Comparison of ENCODE assay signal across 8 cellular contexts in the genomic region with DNA sequence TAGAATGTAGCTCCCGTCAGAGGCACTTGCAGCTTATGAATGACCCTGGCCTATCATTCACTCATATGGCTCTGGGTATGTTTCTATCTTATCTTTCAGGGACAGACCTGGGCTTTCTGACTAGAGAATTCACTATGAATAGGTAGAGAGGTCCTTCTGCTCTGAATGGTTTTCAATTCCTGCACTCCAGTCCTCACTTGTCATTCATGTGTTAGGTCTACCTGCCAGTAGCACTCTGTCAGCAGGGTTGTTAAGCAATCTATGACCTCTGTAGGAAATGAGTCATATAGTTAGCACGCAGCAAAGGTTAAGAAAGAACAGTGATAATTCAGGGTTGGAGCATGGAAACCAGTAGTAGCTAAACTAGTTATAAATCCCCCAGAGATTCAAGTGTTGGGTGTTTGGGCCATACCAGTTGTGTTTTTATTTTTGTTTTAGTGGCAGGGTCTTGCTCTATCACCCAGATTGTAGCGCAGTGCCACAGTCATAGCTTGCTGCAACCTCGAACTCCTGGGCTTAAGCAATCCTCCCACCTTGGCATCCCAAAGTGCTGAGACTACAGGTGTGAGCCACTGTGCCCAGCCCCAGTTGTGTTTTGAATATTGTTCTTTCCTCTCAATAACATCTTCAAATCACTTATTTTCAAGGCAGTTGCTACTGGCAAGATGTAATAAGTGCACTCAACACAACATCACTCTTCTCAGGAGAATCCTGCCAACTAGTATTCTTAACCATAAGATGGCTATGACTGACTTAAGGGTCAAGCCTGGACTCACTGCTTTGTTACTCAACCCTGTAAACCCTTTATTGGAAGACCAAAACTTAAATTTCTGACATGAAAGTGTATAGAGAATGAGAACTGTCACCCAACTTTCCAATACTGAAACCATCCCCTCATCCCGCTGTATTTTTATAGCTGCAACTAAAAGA. TPM values are rescaled to one million over a fixed set of nuclear protein-coding genes. Genes with fewer than 3 reads are reported as not detected.
DNase-seq lines count a peak whose midpoint lies in the region; ATAC-seq and FAIRE-seq lines count a peak whose summit lies in the region.

No MANE protein-coding gene starts in this region.

- FAIRE-seq in HTR-8/SVneo (lab: Jason Lieb, UNC) = no peak

- ATAC-seq in GM21390 (IDR thresholded peaks at IDR 0.05; ENCODE audit: unreplicated experiment) = peak; percentile 98

- peak; percentile 81 for DNase-seq in ELR (ENCODE audit: low read depth)
- peak; percentile 10 for DNase-seq in HTR-8/SVneo (ENCODE audit: insufficient read length, low spot score)
- DNase-seq in dermis microvascular lymphatic vessel endothelial cell (ENCODE audit: low read depth in 2 of 2) = peak; percentile 65 to 72
- no peak for DNase-seq in central memory CD4-positive, alpha-beta T cell
- DNase-seq in COR-L47 (lab: John Stamatoyannopoulos, UW) = no peak
- DNase-seq in germinal center (ENCODE audit: low spot score) = no peak
- no peak for DNase-seq in NCI-H345 (lab: John Stamatoyannopoulos, UW)

RNA-seq across cellular contexts. Expression of a gene that starts 25.1 kb away (rescaled TPM):
- total RNA-seq in dermis microvascular lymphatic vessel endothelial cell = not detected in 2 replicates

RNA-seq across cellular contexts. Expression of a gene that starts 57.3 kb away (rescaled TPM):
- 14.5 and 17.1 TPM in 2 replicates for total RNA-seq in dermis microvascular lymphatic vessel endothelial cell

Comparison
In these comparisons a context has a peak if more than half of its experiments do, and no peak if none do; other contexts are left out.
1. DNase-seq: peak in ELR (single experiment), HTR-8/SVneo (single experiment) and dermis microvascular lymphatic vessel endothelial cell (2 of 2); none in central memory CD4-positive, alpha-beta T cell (single experiment), COR-L47 (single experiment), germinal center (single experiment) and NCI-H345 (single experiment).